Comparison of ENCODE assay signal across 10 cellular contexts in genomic region chr15:70093070-70093469, GRCh38. TPM values are rescaled to one million over a fixed set of nuclear protein-coding genes. Genes with fewer than 3 reads are reported as not detected.
DNase-seq lines count a peak whose midpoint lies in the region; ATAC-seq and TF ChIP-seq lines count a peak whose summit lies in the region.
"Had no signal": no experiment of that assay in that cellular context is flagged by ENCODE, and none has a peak within 500 bp of the region (broad histone marks: within the 10 kb centered on the region; RNA-seq: fewer than 3 reads in every experiment).

No MANE protein-coding gene starts in this region.

- H3K4me3 Mint-ChIP-seq in T-helper 1 cell treated with Interleukin-12 subunit alpha and Interleukin-12 subunit beta and Interleukin-4 antibody, amounts not matched to agents 30 μg/mL and 1 μg/mL, for 36 hours, result peak overlapping the region; percentile 74
- H3K4me3 Mint-ChIP-seq in T-cell, result peak overlapping the region; percentile 22 to 98 (median 94)
- H3K4me3 Mint-ChIP-seq in stimulated activated effector memory CD8-positive, alpha-beta T cell treated with anti-CD3 and anti-CD28 coated beads, Interleukin-12 subunit alpha, Interleukin-12 subunit beta, amount 100 ng/mL, for 72 hours, result peak overlapping the region; percentile 96

- no peaks in the 10 kb centered on the region for H3K9me3 ChIP-seq in right atrium auricular region

- H3K27ac Mint-ChIP-seq in T-helper 1 cell treated with Interleukin-12 subunit alpha and Interleukin-12 subunit beta and Interleukin-4 antibody, amounts not matched to agents 30 μg/mL and 1 μg/mL, for 36 hours, result no peak overlapping the region
- no peak overlapping the region for H3K27ac Mint-ChIP-seq in T-cell
- H3K27ac Mint-ChIP-seq in stimulated activated effector memory CD8-positive, alpha-beta T cell treated with anti-CD3 and anti-CD28 coated beads, Interleukin-12 subunit alpha, Interleukin-12 subunit beta, amount 100 ng/mL, for 72 hours, result peak overlapping the region; percentile 53

- CTCF ChIA-PET in T-cell (lab: Charles Lee), result no interaction called here

- no peak overlapping the region for H3K27ac ChIP-seq in right atrium auricular region

- peaks cover 63% of the 10 kb centered on the region for H3K4me1 Mint-ChIP-seq in T-helper 1 cell treated with Interleukin-12 subunit alpha and Interleukin-12 subunit beta and Interleukin-4 antibody, amounts not matched to agents 30 μg/mL and 1 μg/mL, for 36 hours (ENCODE audit: low read depth)
- H3K4me1 Mint-ChIP-seq in T-cell, result peaks cover 65 to 77% (median 73%) of the 10 kb centered on the region in 3 donors
- peaks cover 69% of the 10 kb centered on the region for H3K4me1 Mint-ChIP-seq in stimulated activated effector memory CD8-positive, alpha-beta T cell treated with anti-CD3 and anti-CD28 coated beads, Interleukin-12 subunit alpha, Interleukin-12 subunit beta, amount 100 ng/mL, for 72 hours

- H3K4me3 ChIP-seq in fibroblast of villous mesenchyme (ENCODE audit: low read depth, low read length) (peak overlapping the region; percentile 94), right atrium auricular region (no peak overlapping the region)

- no peaks in the 10 kb centered on the region for H3K27me3 Mint-ChIP-seq in T-helper 1 cell treated with Interleukin-12 subunit alpha and Interleukin-12 subunit beta and Interleukin-4 antibody, amounts not matched to agents 30 μg/mL and 1 μg/mL, for 36 hours (ENCODE audit: low read depth)
- no peaks in the 10 kb centered on the region for H3K27me3 Mint-ChIP-seq in T-cell

- TF ChIP-seq CTCF in fibroblast of villous mesenchyme (IDR thresholded peaks at IDR 0.05; ENCODE audit: insufficient read depth, low read depth, low read length) (no peak), right atrium auricular region (IDR thresholded peaks at IDR 0.05) (no peak)

- DNase-seq in T-helper 1 cell (no peak), T-cell (no peak), fibroblast of villous mesenchyme (ENCODE audit: low read depth) (peak; percentile 78), right atrium auricular region (ENCODE audit: low spot score) (no peak), CD1c-positive myeloid dendritic cell (ENCODE audit: extremely low spot score) (no peak)
- DNase-seq in stimulated activated effector memory CD8-positive, alpha-beta T cell treated with anti-CD3 and anti-CD28 coated beads, Interleukin-12 subunit alpha, Interleukin-12 subunit beta, amount 100 ng/mL, for 72 hours (ENCODE audit: low spot score in 2 of 2), result no peak
- DNase-seq: activated CD8-positive, alpha-beta memory T cell treated with anti-CD3 and anti-CD28 coated beads, Interleukin-2, amount 50 U/mL, for 48 hours; NCI-H446 treated with DMSO at 0.1 percent for 48 hours had no signal

- ATAC-seq in T-cell (replicated peaks in 1 of 4) (no peak), HG02885 (IDR thresholded peaks at IDR 0.05; ENCODE audit: poor library complexity, unreplicated experiment) (no peak)
- ATAC-seq in stimulated activated effector memory CD8-positive, alpha-beta T cell treated with anti-CD3 and anti-CD28 coated beads, Interleukin-12 subunit alpha, Interleukin-12 subunit beta, amount 100 ng/mL, for 72 hours, result no peak

- no peaks in the 10 kb centered on the region for H3K27me3 ChIP-seq in right atrium auricular region

- POLR2A ChIA-PET in T-cell (lab: Charles Lee), result interaction anchor here in 1 of 2 donors (1.0 kb wide), 1 partner anchor 13 kb away, joined by 6 read pairs; no protein-coding TSS in a partner anchor

- H3K36me3 ChIP-seq in right atrium auricular region, result peaks cover 8% of the 10 kb centered on the region

- no peaks in the 10 kb centered on the region for H3K9me3 Mint-ChIP-seq in T-helper 1 cell treated with Interleukin-12 subunit alpha and Interleukin-12 subunit beta and Interleukin-4 antibody, amounts not matched to agents 30 μg/mL and 1 μg/mL, for 36 hours
- no peaks in the 10 kb centered on the region for H3K9me3 Mint-ChIP-seq in T-cell
- no peaks in the 10 kb centered on the region for H3K9me3 Mint-ChIP-seq in stimulated activated effector memory CD8-positive, alpha-beta T cell treated with anti-CD3 and anti-CD28 coated beads, Interleukin-12 subunit alpha, Interleukin-12 subunit beta, amount 100 ng/mL, for 72 hours

- H3K4me1 ChIP-seq in right atrium auricular region, result peaks cover 0 to 83% of the 10 kb centered on the region in 2 donors

- H3K36me3 Mint-ChIP-seq in T-helper 1 cell treated with Interleukin-12 subunit alpha and Interleukin-12 subunit beta and Interleukin-4 antibody, amounts not matched to agents 30 μg/mL and 1 μg/mL, for 36 hours (ENCODE audit: low read depth), result peaks cover 58% of the 10 kb centered on the region
- H3K36me3 Mint-ChIP-seq in T-cell, result peaks cover 48% of the 10 kb centered on the region
- H3K36me3 Mint-ChIP-seq in stimulated activated effector memory CD8-positive, alpha-beta T cell treated with anti-CD3 and anti-CD28 coated beads, Interleukin-12 subunit alpha, Interleukin-12 subunit beta, amount 100 ng/mL, for 72 hours, result peaks cover 94% of the 10 kb centered on the region

RNA-seq across cellular contexts. Expression of gene TLE3, which starts 4.6 kb away (rescaled TPM):
- total RNA-seq in T-cell, result 100 to 1,000 TPM in 4 of 5 donors, 10 to 100 TPM in 1; 99.2 to 174 (median 160) TPM
- total RNA-seq in fibroblast of villous mesenchyme, result 13.0 and 27.7 TPM in 2 replicates
- 10 to 100 TPM; 23.3 to 61.7 TPM for total RNA-seq in right atrium auricular region
